28 cellular contexts compared by ENCODE assay signal in genomic region chr9:35226685-35227084, GRCh38.
A peak's percentile ranks its signal among the peaks of the same experiment; 100 is the strongest.
DNase-seq lines count a peak whose midpoint lies in the region; ATAC-seq and TF ChIP-seq lines count a peak whose summit lies in the region.
"Had no signal": no experiment of that assay in that cellular context is flagged by ENCODE, and none has a peak within 500 bp of the region (broad histone marks: within the 10 kb centered on the region; RNA-seq: fewer than 3 reads in every experiment).

No MANE protein-coding gene starts in this region.

- peak overlapping the region; percentile 44; the same call in 1 of the 2 replicates for H3K27ac Mint-ChIP-seq in WTC11
- no peak overlapping the region for H3K27ac Mint-ChIP-seq in activated T-helper 1 cell treated with anti-CD3 and anti-CD28 coated beads, Interleukin-12 subunit alpha, Interleukin-12 subunit beta, Interleukin-2, Interleukin-4 antibody, amounts not matched to agents 30 ng/mL and 10 ng/mL and 1 ng/mL, durations not matched to agents 14 hours and 24 hours and 36 hours
- H3K27ac Mint-ChIP-seq: activated CD4-positive, alpha-beta memory T cell treated with anti-CD3 and anti-CD28 coated beads for 36 hours; activated naive CD4-positive, alpha-beta T cell treated with anti-CD3 and anti-CD28 coated beads, Interleukin-2, amount 50 U/mL, for 24 hours; CD4-positive, alpha-beta T cell; natural killer cell; T-helper 1 cell treated with Interleukin-12 subunit alpha and Interleukin-12 subunit beta and Interleukin-4 antibody, amounts not matched to agents 30 μg/mL and 1 μg/mL, for 36 hours had no signal

- intact Hi-C loops in activated T-helper 1 cell treated with anti-CD3 and anti-CD28 coated beads, Interleukin-12 subunit alpha, Interleukin-12 subunit beta, Interleukin-2, Interleukin-4 antibody, amounts not matched to agents 30 ng/mL and 10 ng/mL and 1 ng/mL, durations not matched to agents 14 hours and 24 hours and 36 hours (cut with micrococcal nuclease) = no loop called here

- CTCF ChIA-PET in WTC11 (lab: Charles Lee) = interaction anchor here (0.6 to 1.2 kb wide), 3 partner anchors 32 to 263 kb away, joined by 3 read pairs; partner anchors contain the start of gene RUSC2

- POLR2A ChIA-PET in WTC11 (lab: Charles Lee) = interaction anchor here (0.5 kb wide), 1 partner anchor 276 kb away, joined by 3 read pairs; no protein-coding TSS in a partner anchor

- H3K9me3 Mint-ChIP-seq in WTC11 = peaks cover 16% of the 10 kb centered on the region
- H3K9me3 Mint-ChIP-seq in activated T-helper 1 cell treated with anti-CD3 and anti-CD28 coated beads, Interleukin-12 subunit alpha, Interleukin-12 subunit beta, Interleukin-2, Interleukin-4 antibody, amounts not matched to agents 30 ng/mL and 10 ng/mL and 1 ng/mL, durations not matched to agents 14 hours and 24 hours and 36 hours = peaks cover 5% of the 10 kb centered on the region
- H3K9me3 Mint-ChIP-seq: natural killer cell had no signal

- no peak overlapping the region for H3K4me3 Mint-ChIP-seq in WTC11
- no peak overlapping the region for H3K4me3 Mint-ChIP-seq in activated T-helper 1 cell treated with anti-CD3 and anti-CD28 coated beads, Interleukin-12 subunit alpha, Interleukin-12 subunit beta, Interleukin-2, Interleukin-4 antibody, amounts not matched to agents 30 ng/mL and 10 ng/mL and 1 ng/mL, durations not matched to agents 14 hours and 24 hours and 36 hours
- H3K4me3 Mint-ChIP-seq: activated CD4-positive, alpha-beta memory T cell treated with anti-CD3 and anti-CD28 coated beads for 36 hours; activated naive CD4-positive, alpha-beta T cell treated with anti-CD3 and anti-CD28 coated beads, Interleukin-2, amount 50 U/mL, for 24 hours; CD4-positive, alpha-beta T cell; natural killer cell; T-helper 1 cell treated with Interleukin-12 subunit alpha and Interleukin-12 subunit beta and Interleukin-4 antibody, amounts not matched to agents 30 μg/mL and 1 μg/mL, for 36 hours had no signal

- no peaks in the 10 kb centered on the region for H3K27me3 Mint-ChIP-seq in WTC11 (ENCODE audit: low read depth)
- H3K27me3 Mint-ChIP-seq in activated T-helper 1 cell treated with anti-CD3 and anti-CD28 coated beads, Interleukin-12 subunit alpha, Interleukin-12 subunit beta, Interleukin-2, Interleukin-4 antibody, amounts not matched to agents 30 ng/mL and 10 ng/mL and 1 ng/mL, durations not matched to agents 14 hours and 24 hours and 36 hours (ENCODE audit: insufficient read depth) = no peaks in the 10 kb centered on the region

- in situ Hi-C loops in G401 (cut with HindIII; ENCODE audit: low sequenced_read_pairs) = no loop called here

- ATAC-seq in WTC11 = no peak
- ATAC-seq: A549, natural killer cell had no signal

- no peak for TF ChIP-seq CTCF in WTC11 (IDR thresholded peaks at IDR 0.05)

- peaks cover 12% of the 10 kb centered on the region for H3K4me1 Mint-ChIP-seq in WTC11
- H3K4me1 Mint-ChIP-seq in activated T-helper 1 cell treated with anti-CD3 and anti-CD28 coated beads, Interleukin-12 subunit alpha, Interleukin-12 subunit beta, Interleukin-2, Interleukin-4 antibody, amounts not matched to agents 30 ng/mL and 10 ng/mL and 1 ng/mL, durations not matched to agents 14 hours and 24 hours and 36 hours (ENCODE audit: low read depth) = no peaks in the 10 kb centered on the region
- H3K4me1 Mint-ChIP-seq: activated naive CD4-positive, alpha-beta T cell treated with anti-CD3 and anti-CD28 coated beads, Interleukin-2, amount 50 U/mL, for 24 hours; natural killer cell had no signal

- no peaks in the 10 kb centered on the region for H3K36me3 Mint-ChIP-seq in WTC11
- H3K36me3 Mint-ChIP-seq in activated T-helper 1 cell treated with anti-CD3 and anti-CD28 coated beads, Interleukin-12 subunit alpha, Interleukin-12 subunit beta, Interleukin-2, Interleukin-4 antibody, amounts not matched to agents 30 ng/mL and 10 ng/mL and 1 ng/mL, durations not matched to agents 14 hours and 24 hours and 36 hours (ENCODE audit: low read depth) = no peaks in the 10 kb centered on the region
- H3K36me3 Mint-ChIP-seq: activated naive CD4-positive, alpha-beta T cell treated with anti-CD3 and anti-CD28 coated beads, Interleukin-2, amount 50 U/mL, for 24 hours; natural killer cell had no signal

- DNase-seq in NCI-H1436 treated with DMSO at 0.1 percent for 48 hours (lab: John Stamatoyannopoulos, UW) (peak; percentile 8), NCI-H1436 (lab: John Stamatoyannopoulos, UW) (no peak), NCI-H1417 (lab: John Stamatoyannopoulos, UW) (peak in 2 of 3 experiments; percentile 58 to 92), NCI-H2227 treated with DMSO at 0.1 percent for 48 hours (lab: John Stamatoyannopoulos, UW) (peak; percentile 30), WTC11 (ENCODE audit: low spot score) (no peak), G401 (ENCODE audit: low spot score) (no peak)
- no peak for DNase-seq in activated effector memory CD4-positive, alpha-beta T cell treated with Interleukin-2 at 50 U/mL for 16 hours
- DNase-seq in activated T-helper 1 cell treated with anti-CD3 and anti-CD28 coated beads, Interleukin-12 subunit alpha, Interleukin-12 subunit beta, Interleukin-2, Interleukin-4 antibody, amounts not matched to agents 30 ng/mL and 10 ng/mL and 1 ng/mL, durations not matched to agents 14 hours and 24 hours and 36 hours (ENCODE audit: low spot score) = no peak
- DNase-seq: activated CD4-positive, alpha-beta memory T cell treated with anti-CD3 and anti-CD28 coated beads for 36 hours; activated CD4-positive, CD25-positive, alpha-beta regulatory T cell treated with anti-CD3 and anti-CD28 coated beads, Interleukin-2, amount 50 U/mL, for 72 hours; activated CD8-positive, alpha-beta memory T cell treated with anti-CD3 and anti-CD28 coated beads, Interleukin-2, amount 50 U/mL, for 4 hours; AML-193; amygdala; CD4-positive, alpha-beta T cell; effector CD8-positive, alpha-beta T cell; GDM1; islet precursor cell; midbrain; natural killer cell; NCI-H1048; NCI-H446; occipital lobe; stimulated activated CD8-positive, alpha-beta memory T cell treated with anti-CD3 and anti-CD28 coated beads, Interleukin-4, amount 100 ng/mL, for 48 hours; stomach; thyroid gland had no signal

TF ChIP-seq in WTC11, 78 proteins besides CTCF, POLR2A, EP300 and RAD21:
- no peak for TF ChIP-seq TEAD1 (CRISPR knock-in tag; IDR thresholded peaks at IDR 0.05)
- TF ChIP-seq ZNF219 (CRISPR knock-in tag; IDR thresholded peaks at IDR 0.05; ENCODE audit: borderline replicate concordance) = no peak
- peak; percentile 31 for TF ChIP-seq PRDM15 (CRISPR knock-in tag; IDR thresholded peaks at IDR 0.05)

Comparison
In these comparisons a context has a peak if more than half of its experiments do, and no peak if none do; other contexts are left out.
1. DNase-seq: peak in NCI-H1436 treated with DMSO at 0.1 percent for 48 hours (single experiment), NCI-H1417 (2 of 3) and NCI-H2227 treated with DMSO at 0.1 percent for 48 hours (single experiment); none in NCI-H1436 (single experiment), WTC11 (single experiment), G401 (single experiment), activated effector memory CD4-positive, alpha-beta T cell treated with Interleukin-2 at 50 U/mL for 16 hours (single experiment) and activated T-helper 1 cell treated with anti-CD3 and anti-CD28 coated beads, Interleukin-12 subunit alpha, Interleukin-12 subunit beta, Interleukin-2, Interleukin-4 antibody, amounts not matched to agents 30 ng/mL and 10 ng/mL and 1 ng/mL, durations not matched to agents 14 hours and 24 hours and 36 hours (single experiment).